9 cellular contexts compared by ENCODE assay signal in genomic region chr19:45601524-45602522, GRCh38. TPM values are rescaled to one million over a fixed set of nuclear protein-coding genes. Genes with fewer than 3 reads are reported as not detected.
A peak's percentile ranks its signal among the peaks of the same experiment; 100 is the strongest.
DNase-seq lines count a peak whose midpoint lies in the region; ATAC-seq and TF ChIP-seq lines count a peak whose summit lies in the region.
"Had no signal": no experiment of that assay in that cellular context is flagged by ENCODE, and none has a peak within 500 bp of the region (broad histone marks: within the 10 kb centered on the region; RNA-seq: fewer than 3 reads in every experiment).

Gene GPR4, minus strand, starts transcription at chr19:45602212. Its CDS starts 10,346 bp downstream, at chr19:45591866.

- no peaks in the 10 kb centered on the region for H3K79me1 ChIP-seq in H9 (ENCODE audit: insufficient read depth, low read depth, low read length, poor library complexity, severe bottlenecking)

- no peaks in the 10 kb centered on the region; a peak in 1 of 5 replicates for H3K9me3 Mint-ChIP-seq in H9
- no peaks in the 10 kb centered on the region for H3K9me3 Mint-ChIP-seq in activated T-helper 17 cell treated with anti-CD3 and anti-CD28 coated beads, Interleukin-2, amount 50 U/mL, for 72 hours
- no peaks in the 10 kb centered on the region for H3K9me3 Mint-ChIP-seq in stimulated activated memory B cell treated with anti-CD40 and anti-IgM and Interleukin-4, amounts not matched to agents 10 μg/mL and 1 μg/mL and 100 μg/mL, for 72 hours
- H3K9me3 Mint-ChIP-seq: T-cell had no signal

- no peak within 1 kb of the TSS for H3K14ac ChIP-seq in H9 (ENCODE audit: insufficient read depth, low read length)

- H4K5ac ChIP-seq in H9 (ENCODE audit: insufficient read length, low read depth, low read length): no peak within 1 kb of the TSS

- H3T11ph ChIP-seq in H9 (ENCODE audit: low read length): no peak within 1 kb of the TSS

- H3K4me3 ChIP-seq in right cardiac atrium (ENCODE audit: low read length) (peak within 1 kb of the TSS; percentile 42), skeletal muscle satellite cell (ENCODE audit: low read length) (peak within 1 kb of the TSS; percentile 33)

- H3K9ac ChIP-seq in H9 (ENCODE audit: extremely low read depth, insufficient read length, low read length): no peak within 1 kb of the TSS
- no peak within 1 kb of the TSS for H3K9ac ChIP-seq in skeletal muscle satellite cell (ENCODE audit: low read depth, low read length)

- no peak within 1 kb of the TSS for H3K23ac ChIP-seq in H9 (ENCODE audit: insufficient read length, low read depth, low read length)

- H3K56ac ChIP-seq in H9 (ENCODE audit: insufficient read length, low read depth, low read length): no peak within 1 kb of the TSS

- H3K4me3 Mint-ChIP-seq in H9: peak within 1 kb of the TSS; percentile 49 to 80
- H3K4me3 Mint-ChIP-seq in activated T-helper 17 cell treated with anti-CD3 and anti-CD28 coated beads, Interleukin-2, amount 50 U/mL, for 72 hours: peak within 1 kb of the TSS; percentile 9
- H3K4me3 Mint-ChIP-seq in stimulated activated memory B cell treated with anti-CD40 and anti-IgM and Interleukin-4, amounts not matched to agents 10 μg/mL and 1 μg/mL and 100 μg/mL, for 72 hours: no peak within 1 kb of the TSS

- H2BK5ac ChIP-seq in H9 (ENCODE audit: insufficient read length, low read length): no peak within 1 kb of the TSS

- peak; percentile 81 for DNase-seq in H9
- peak in 2 of 3 donors; percentile 71 to 77 for DNase-seq in right cardiac atrium
- DNase-seq: T-cell had no signal

- ATAC-seq in activated T-helper 17 cell treated with anti-CD3 and anti-CD28 coated beads, Interleukin-2, amount 50 U/mL, for 72 hours (replicated peaks): no peak
- peak; percentile 65 to 80 for ATAC-seq in right cardiac atrium
- ATAC-seq in stimulated activated memory B cell treated with anti-CD40 and anti-IgM and Interleukin-4, amounts not matched to agents 10 μg/mL and 1 μg/mL and 100 μg/mL, for 72 hours: no peak
- ATAC-seq in HG03025 (IDR thresholded peaks at IDR 0.05; ENCODE audit: low FRiP score, unreplicated experiment): no peak
- ATAC-seq in HG03139 (IDR thresholded peaks at IDR 0.05; ENCODE audit: unreplicated experiment): no peak
- ATAC-seq in GM18870 (IDR thresholded peaks at IDR 0.05; ENCODE audit: unreplicated experiment): no peak

- intact Hi-C loops in right cardiac atrium (cut with DNase I): no loop called here

- H3K4me2 ChIP-seq in H9 (ENCODE audit: insufficient read depth, insufficient read length, low read length): peak within 1 kb of the TSS; percentile 40
- peak within 1 kb of the TSS; percentile 59 for H3K4me2 ChIP-seq in skeletal muscle satellite cell (ENCODE audit: low read length)

- no peak within 1 kb of the TSS for H2BK20ac ChIP-seq in H9 (ENCODE audit: low read depth, low read length, poor library complexity, severe bottlenecking)

- peak within 1 kb of the TSS in 1 of 3 experiments; percentile 40; a peak in 1 of 7 replicates for H3K27ac Mint-ChIP-seq in H9
- H3K27ac Mint-ChIP-seq in activated T-helper 17 cell treated with anti-CD3 and anti-CD28 coated beads, Interleukin-2, amount 50 U/mL, for 72 hours: peak within 1 kb of the TSS; percentile 58
- no peak within 1 kb of the TSS for H3K27ac Mint-ChIP-seq in stimulated activated memory B cell treated with anti-CD40 and anti-IgM and Interleukin-4, amounts not matched to agents 10 μg/mL and 1 μg/mL and 100 μg/mL, for 72 hours

- no peaks in the 10 kb centered on the region for H3K36me3 ChIP-seq in skeletal muscle satellite cell (ENCODE audit: insufficient read depth, low read length)

- peaks cover 67% of the 10 kb centered on the region for H3K27me3 Mint-ChIP-seq in H9 (ENCODE audit: low read depth)
- peaks cover 55% of the 10 kb centered on the region for H3K27me3 Mint-ChIP-seq in activated T-helper 17 cell treated with anti-CD3 and anti-CD28 coated beads, Interleukin-2, amount 50 U/mL, for 72 hours
- H3K27me3 Mint-ChIP-seq in stimulated activated memory B cell treated with anti-CD40 and anti-IgM and Interleukin-4, amounts not matched to agents 10 μg/mL and 1 μg/mL and 100 μg/mL, for 72 hours: peaks cover 70% of the 10 kb centered on the region

- H3K9me3 ChIP-seq in H9 (ENCODE audit: control insufficient read depth, low read depth, low read length): no peaks in the 10 kb centered on the region
- no peaks in the 10 kb centered on the region for H3K9me3 ChIP-seq in right cardiac atrium (ENCODE audit: control insufficient read depth, low read length)
- no peaks in the 10 kb centered on the region for H3K9me3 ChIP-seq in skeletal muscle satellite cell (replicated peaks; ENCODE audit: low read length)

- H3K36me3 Mint-ChIP-seq in H9 (ENCODE audit: insufficient read depth in 1 of 3, low read depth in 3 of 3): peaks cover 0 to 3% (median 0%) of the 10 kb centered on the region in 3 experiments; a peak in 2 of 7 replicates
- peaks cover 9% of the 10 kb centered on the region for H3K36me3 Mint-ChIP-seq in activated T-helper 17 cell treated with anti-CD3 and anti-CD28 coated beads, Interleukin-2, amount 50 U/mL, for 72 hours (ENCODE audit: low read depth)
- no peaks in the 10 kb centered on the region for H3K36me3 Mint-ChIP-seq in stimulated activated memory B cell treated with anti-CD40 and anti-IgM and Interleukin-4, amounts not matched to agents 10 μg/mL and 1 μg/mL and 100 μg/mL, for 72 hours
- H3K36me3 Mint-ChIP-seq: T-cell had no signal

- H2BK15ac ChIP-seq in H9 (ENCODE audit: low read depth, low read length): no peak within 1 kb of the TSS

- H3K79me2 ChIP-seq in H9 (ENCODE audit: insufficient read depth, low read length): no peaks in the 10 kb centered on the region

- H3K4ac ChIP-seq in H9 (ENCODE audit: low read depth, low read length): no peak within 1 kb of the TSS

- H3K4me1 ChIP-seq in H9 (ENCODE audit: insufficient read depth, low read length) (no peaks in the 10 kb centered on the region), right cardiac atrium (ENCODE audit: control insufficient read depth, insufficient read depth, low read length) (peaks cover 3% of the 10 kb centered on the region), skeletal muscle satellite cell (ENCODE audit: control insufficient read depth, insufficient read depth, low read length) (peaks cover 15% of the 10 kb centered on the region)

- H3K4me1 Mint-ChIP-seq in H9: peaks cover 32 to 53% of the 10 kb centered on the region in 2 experiments
- peaks cover 20% of the 10 kb centered on the region for H3K4me1 Mint-ChIP-seq in activated T-helper 17 cell treated with anti-CD3 and anti-CD28 coated beads, Interleukin-2, amount 50 U/mL, for 72 hours
- H3K4me1 Mint-ChIP-seq in stimulated activated memory B cell treated with anti-CD40 and anti-IgM and Interleukin-4, amounts not matched to agents 10 μg/mL and 1 μg/mL and 100 μg/mL, for 72 hours: peaks cover 50% of the 10 kb centered on the region

- no CpG with 5 or more reads among the region's 55 CpGs for WGBS in H9 (ENCODE audit: extremely low coverage, insufficient read length, low lambda C conversion rate)
- 2% methylated on average over 55 of the region's 55 CpGs for WGBS in right cardiac atrium

- no peak within 1 kb of the TSS for H2BK12ac ChIP-seq in H9 (ENCODE audit: insufficient read length, low read depth, low read length)

- no peak within 1 kb of the TSS for H2AK5ac ChIP-seq in H9 (ENCODE audit: insufficient read length, low read length)

- H4K20me1 ChIP-seq in H9 (ENCODE audit: control insufficient read depth, insufficient read depth, insufficient read length): no peaks in the 10 kb centered on the region

- H3K18ac ChIP-seq in H9 (ENCODE audit: insufficient read length, low read depth, low read length): no peak within 1 kb of the TSS

- H4K91ac ChIP-seq in H9 (ENCODE audit: insufficient read length, low read depth, low read length): no peak within 1 kb of the TSS

- peaks cover 6% of the 10 kb centered on the region for H3K23me2 ChIP-seq in H9 (ENCODE audit: insufficient read length, low read depth, low read length, poor library complexity, severe bottlenecking)

- H4K8ac ChIP-seq in H9 (replicated peaks; ENCODE audit: insufficient read length, low read depth, low read length): no peak within 1 kb of the TSS

- peaks cover 34% of the 10 kb centered on the region for H3K27me3 ChIP-seq in H9 (ENCODE audit: insufficient read depth, low read length)
- H3K27me3 ChIP-seq in right cardiac atrium (ENCODE audit: control insufficient read depth, insufficient read depth): no peaks in the 10 kb centered on the region
- H3K27me3 ChIP-seq in skeletal muscle satellite cell (ENCODE audit: control insufficient read depth, insufficient read depth, low read length): peaks cover 45% of the 10 kb centered on the region

- H3K27ac ChIP-seq in H9 (ENCODE audit: insufficient read length, low read depth, low read length): no peak within 1 kb of the TSS
- peak within 1 kb of the TSS; percentile 65 for H3K27ac ChIP-seq in right cardiac atrium (ENCODE audit: low read length)

- H2BK120ac ChIP-seq in H9 (ENCODE audit: low read depth, low read length, poor library complexity, severe bottlenecking): no peak within 1 kb of the TSS

- no peak for TF ChIP-seq CTCF in H9 (conservative IDR thresholded peaks at IDR 0.05)

- H2AFZ ChIP-seq in H9 (ENCODE audit: low read length): no peak within 1 kb of the TSS

RNA-seq across cellular contexts. Expression of gene GPR4, which starts in this region (rescaled TPM):
- total RNA-seq in H9 (2021) (0.07 TPM in 1 of 2 replicates, not detected in the other), right cardiac atrium (10 to 100 TPM in 1 of 4 donors, 1 to 10 TPM in 3; 3.7 to 11.3 (median 4.7) TPM)
- total RNA-seq in activated T-helper 17 cell treated with anti-CD3 and anti-CD28 coated beads, Interleukin-2, amount 50 U/mL, for 72 hours: under 1 TPM in 1 of 2 donors, not detected in 1; 0.13 TPM
- polyA plus RNA-seq in right cardiac atrium: 7.7 TPM
- total RNA-seq in skeletal muscle satellite cell (2012; rRNA removed): under 0.01 and 0.22 TPM in 2 replicates

Comparison
In these comparisons a context has a peak if more than half of its experiments do, and no peak if none do; other contexts are left out.
1. Peak in DNase-seq and H3K4me2 ChIP-seq in H9; RNA of the gene not detected or under 1 TPM.
2. ATAC-seq: peak in right cardiac atrium (2 of 2); none in activated T-helper 17 cell treated with anti-CD3 and anti-CD28 coated beads, Interleukin-2, amount 50 U/mL, for 72 hours (single experiment), stimulated activated memory B cell treated with anti-CD40 and anti-IgM and Interleukin-4, amounts not matched to agents 10 μg/mL and 1 μg/mL and 100 μg/mL, for 72 hours (single experiment), HG03025 (single experiment), HG03139 (single experiment) and GM18870 (single experiment).